9 cellular contexts compared by ENCODE assay signal in the genomic region with DNA sequence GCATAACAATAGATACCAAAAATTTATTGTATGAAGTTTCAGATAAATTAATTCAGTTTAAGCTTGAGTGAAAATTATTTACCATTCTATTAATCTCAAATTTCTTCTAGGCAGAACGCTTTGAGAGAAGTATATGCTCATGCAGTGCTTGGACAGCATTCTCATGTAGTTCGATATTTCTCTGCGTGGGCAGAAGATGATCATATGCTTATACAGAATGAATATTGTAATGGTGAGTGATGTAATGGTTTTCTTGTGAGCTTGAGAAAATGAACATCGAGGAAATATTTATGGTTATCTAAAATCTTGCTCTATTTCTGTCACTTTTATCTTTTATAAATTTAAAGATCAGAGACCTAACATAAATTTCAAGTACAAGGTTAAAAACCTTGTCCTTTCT. TPM values are rescaled to one million over a fixed set of nuclear protein-coding genes. Genes with fewer than 3 reads are reported as not detected.
A peak's percentile ranks its signal among the peaks of the same experiment; 100 is the strongest.
DNase-seq lines count a peak whose midpoint lies in the region; ATAC-seq and TF ChIP-seq lines count a peak whose summit lies in the region.
"Had no signal": no experiment of that assay in that cellular context is flagged by ENCODE, and none has a peak within 500 bp of the region (broad histone marks: within the 10 kb centered on the region; RNA-seq: fewer than 3 reads in every experiment).

No MANE protein-coding gene starts in this region.

- H3K27ac ChIP-seq in heart right ventricle (peak overlapping the region in 7 of 10 donors; percentile 5 to 97 (median 96)), uterus (peak overlapping the region; percentile 97 to 99), WERI-Rb-1 (no peak overlapping the region)

- H3K27me3 ChIP-seq in heart right ventricle = no peaks in the 10 kb centered on the region
- no peaks in the 10 kb centered on the region for H3K27me3 ChIP-seq in uterus
- H3K27me3 ChIP-seq in WERI-Rb-1 (ENCODE audit: insufficient read depth, low read depth, severe bottlenecking) = no peaks in the 10 kb centered on the region

- intact Hi-C loops in heart right ventricle (cut with DNase I) (loop anchor here in 4 of 10 donors (2.0 to 5.0 kb wide), 4 partner anchors 35 to 50 kb away; no protein-coding TSS in a partner anchor), Right ventricle myocardium superior (cut with DNase I) (no loop called here), uterus (cut with DNase I; ENCODE audit: low total_unique reads) (no loop called here)

- no peak for DNase-seq in heart right ventricle
- no peak for DNase-seq in Right ventricle myocardium superior
- DNase-seq in amniotic epithelial cell (ENCODE audit: low read depth) = peak; percentile 58
- peak; percentile 63 for DNase-seq in iris pigment epithelial cell (ENCODE audit: low read depth)
- DNase-seq in uterus = no peak
- no peak for DNase-seq in OCI-M1 (lab: John Stamatoyannopoulos, UW)
- DNase-seq in WERI-Rb-1 = no peak
- no peak for DNase-seq in activated effector memory CD4-positive, alpha-beta T cell treated with anti-CD3 and anti-CD28 coated beads, Interleukin-2, amount 50 U/mL, for 16 hours
- DNase-seq: NCI-H1436 treated with DMSO at 0.1 percent for 48 hours had no signal

- peak overlapping the region in 8 of 10 donors; percentile 10 to 95 (median 82) for H3K4me3 ChIP-seq in heart right ventricle
- peak overlapping the region; percentile 76 to 83 for H3K4me3 ChIP-seq in uterus
- H3K4me3 ChIP-seq in WERI-Rb-1 (ENCODE audit: low read depth, low read length) = no peak overlapping the region

- ATAC-seq in heart right ventricle (no peak), Right ventricle myocardium superior (ENCODE audit: poor library complexity) (no peak)

- 29 to 46% methylated on average over 4 of the region's 4 CpGs for WGBS in heart right ventricle, 2 donors

- H3K36me3 ChIP-seq in heart right ventricle = peaks cover 0 to 55% (median 5%) of the 10 kb centered on the region in 9 donors
- H3K36me3 ChIP-seq in uterus = no peaks in the 10 kb centered on the region
- H3K36me3 ChIP-seq in WERI-Rb-1 = peaks cover 73% of the 10 kb centered on the region

- TF ChIP-seq POLR2A in uterus (IDR thresholded peaks at IDR 0.05) = no peak

- no peaks in the 10 kb centered on the region for H3K9me3 ChIP-seq in heart right ventricle
- H3K9me3 ChIP-seq in uterus = no peaks in the 10 kb centered on the region
- no peaks in the 10 kb centered on the region for H3K9me3 ChIP-seq in WERI-Rb-1 (ENCODE audit: severe bottlenecking)

- no peak for TF ChIP-seq CTCF in heart right ventricle (IDR thresholded peaks at IDR 0.05)
- no peak for TF ChIP-seq CTCF in uterus (IDR thresholded peaks at IDR 0.05)
- TF ChIP-seq CTCF in WERI-Rb-1 (IDR thresholded peaks at IDR 0.05; ENCODE audit: low read depth, low read length) = no peak

- peaks cover 0 to 45% (median 24%) of the 10 kb centered on the region in 9 donors for H3K4me1 ChIP-seq in heart right ventricle
- no peaks in the 10 kb centered on the region for H3K4me1 ChIP-seq in uterus

RNA-seq across cellular contexts. Expression of a gene that starts 3.6 kb away (rescaled TPM):
- total RNA-seq in heart right ventricle (100 to 1,000 TPM in 2 of 10 donors, 10 to 100 TPM in 8; 22.9 to 114 (median 59.0) TPM), Right ventricle myocardium superior (32.7 TPM), uterus (100 to 1,000 TPM in 1 of 4 donors, 10 to 100 TPM in 3; 30.0 to 105 (median 60.0) TPM)
- 10 to 100 TPM; 12.7 to 17.0 TPM for polyA plus RNA-seq in heart right ventricle

Comparison
In these comparisons a context has a peak if more than half of its experiments do, and no peak if none do; other contexts are left out.
1. DNase-seq: peak in amniotic epithelial cell (single experiment) and iris pigment epithelial cell (single experiment); none in heart right ventricle (0 of 2), Right ventricle myocardium superior (single experiment), uterus (0 of 2), OCI-M1 (single experiment), WERI-Rb-1 (single experiment) and activated effector memory CD4-positive, alpha-beta T cell treated with anti-CD3 and anti-CD28 coated beads, Interleukin-2, amount 50 U/mL, for 16 hours (single experiment).